Comparison of ENCODE assay signal across 8 cellular contexts in the genomic region with DNA sequence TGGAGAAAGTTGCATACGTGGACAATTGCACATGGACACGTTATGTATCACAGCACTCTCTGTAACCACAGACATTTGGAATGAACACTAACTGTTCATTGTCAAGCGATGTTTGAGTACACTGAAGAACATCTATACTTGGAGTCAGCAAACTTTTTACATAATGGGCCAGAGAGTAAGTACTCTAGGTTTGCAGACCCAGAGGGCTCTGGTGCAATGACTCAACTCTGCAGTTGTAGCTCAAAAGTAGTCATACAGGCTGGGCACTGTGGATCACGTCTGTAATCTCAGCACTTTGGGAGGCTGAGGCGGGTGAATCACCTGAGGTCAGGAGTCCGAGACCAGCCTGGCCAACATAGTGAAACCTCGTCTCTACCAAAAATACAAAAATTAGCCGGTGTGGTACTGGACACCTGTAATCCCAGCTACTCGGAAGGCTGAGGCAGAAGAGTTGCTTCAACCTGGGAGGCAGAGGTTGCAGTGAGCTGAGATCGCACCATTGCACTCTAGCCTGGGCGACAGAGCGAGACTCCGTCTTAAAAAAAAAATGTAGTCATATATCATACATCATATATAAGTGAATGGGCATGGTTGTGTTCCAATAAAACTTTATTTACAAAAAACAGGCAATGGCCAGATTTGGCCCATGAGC.
DNase-seq lines count a peak whose midpoint lies in the region; ATAC-seq, FAIRE-seq and TF ChIP-seq lines count a peak whose summit lies in the region.
"Not testable (repeated sequence)": the region's sequence is repeated elsewhere in the genome, so short reads cannot be mapped to it uniquely, and the experiment has no call there.

No MANE protein-coding gene starts in this region.

- H4K20me1 ChIP-seq in HCT116 (ENCODE audit: insufficient read depth), result not testable (repeated sequence)

- H3K4me3 Mint-ChIP-seq in IgD-negative memory B cell, result peak overlapping the region; percentile 66 to 85 (median 84)

- H3K36me3 Mint-ChIP-seq in IgD-negative memory B cell, result not testable (repeated sequence)

- not testable (repeated sequence) for TF ChIP-seq RAD21 in A549 (conservative IDR thresholded peaks at IDR 0.05 in 1 of 2, IDR thresholded peaks at IDR 0.05 in 1 of 2); HCT116 (IDR thresholded peaks at IDR 0.05; ENCODE audit: low read depth)

- H3K4me1 ChIP-seq in A549 (peaks cover 31% of the 10 kb centered on the region), HCT116 (ENCODE audit: control insufficient read depth in 1 of 2, insufficient read depth in 2 of 2, low read length in 2 of 2) (peaks cover 34 to 49% of the 10 kb centered on the region in 2 experiments)

- H3K4me2 ChIP-seq in A549 (peak overlapping the region; percentile 26), HCT116 (ENCODE audit: low read length) (peak overlapping the region; percentile 62)

- CTCF ChIA-PET in A549 (lab: Yijun Ruan, JAX), result interaction anchor here (1.9 to 2.6 kb wide), 2 partner anchors 50 to 162 kb away, joined by 7 to 11 read pairs; no protein-coding TSS in a partner anchor
- CTCF ChIA-PET in HCT116 (lab: Charles Lee), result not testable (repeated sequence)

- peak overlapping the region; percentile 75 to 82 for H3K27ac ChIP-seq in A549
- not testable (repeated sequence) for H3K27ac ChIP-seq in HCT116 (ENCODE audit: low read depth, low read length)

- WGBS in A549 (ENCODE audit: missing lambda C conversion rate), result 72% methylated on average over 13 of the region's 13 CpGs

- peaks cover 35 to 40% (median 39%) of the 10 kb centered on the region in 3 donors for H3K4me1 Mint-ChIP-seq in IgD-negative memory B cell

- POLR2A ChIA-PET in A549 (lab: Yijun Ruan, JAX) (interaction anchor here (0.6 to 2.0 kb wide), 3 partner anchors 44 to 122 kb away, joined by 3 to 9 read pairs (median 5); a partner anchor contains a TSS), HCT116 (lab: Charles Lee) (interaction anchor here (1.0 to 1.8 kb wide), 4 partner anchors 9 to 67 kb away, joined by 3 to 4 read pairs (median 3); a partner anchor contains a TSS)

- not testable (repeated sequence) for H3K27me3 Mint-ChIP-seq in IgD-negative memory B cell

- in situ Hi-C loops in astrocyte of the cerebellum (cut with HindIII; ENCODE audit: low sequenced_read_pairs), result not testable (repeated sequence)

- not testable (repeated sequence) for H3K9me3 Mint-ChIP-seq in IgD-negative memory B cell

- TF ChIP-seq POLR2A in A549 (IDR thresholded peaks at IDR 0.05; ENCODE audit: low read length); HCT116 (IDR thresholded peaks at IDR 0.05; ENCODE audit: borderline replicate concordance, extremely low read depth, insufficient read depth, insufficient read length): not testable (repeated sequence)

- not testable (repeated sequence) for H3K9me3 ChIP-seq in A549; HCT116 (ENCODE audit: control insufficient read depth in 1 of 2, insufficient read depth in 1 of 2, low read depth in 1 of 2, low read length in 2 of 2)

- intact Hi-C loops in HCT116 (cut with micrococcal nuclease), result not testable (repeated sequence)

- not testable (repeated sequence) for H3K36me3 ChIP-seq in HCT116 (ENCODE audit: control insufficient read depth in 1 of 2, insufficient read depth in 2 of 2, low read length in 2 of 2)

- peak overlapping the region; percentile 89 to 99 (median 93) for H3K27ac Mint-ChIP-seq in IgD-negative memory B cell

- TF ChIP-seq CTCF in A549 (IDR thresholded peaks at IDR 0.05); HCT116 (IDR thresholded peaks at IDR 0.05 in 2 of 3, conservative IDR thresholded peaks at IDR 0.05 in 1 of 3; ENCODE audit: borderline replicate concordance in 1 of 3, insufficient read depth in 1 of 3, low read depth in 2 of 3, low read length in 2 of 3); astrocyte of the cerebellum (IDR thresholded peaks at IDR 0.05; ENCODE audit: low read depth, low read length, missing control alignments); fibroblast of mammary gland (conservative IDR thresholded peaks at IDR 0.05; ENCODE audit: control insufficient read depth, insufficient read depth, low read depth, low read length): not testable (repeated sequence)

- not testable (repeated sequence) for H3K27me3 ChIP-seq in HCT116 (ENCODE audit: insufficient read depth, low read length)

- not testable (repeated sequence) for BruUV-seq in HCT116 (replicated peaks; lab: Mats Ljungman, UMichigan)

- not testable (repeated sequence) for TF ChIP-seq EP300 in A549 (IDR thresholded peaks at IDR 0.05)

- not testable (repeated sequence) for FAIRE-seq in A549 (lab: Jason Lieb, UNC)

- not testable (repeated sequence) for H3K79me2 ChIP-seq in HCT116 (ENCODE audit: insufficient read depth, low read length)

- not testable (repeated sequence) for H3K4me3 ChIP-seq in A549; astrocyte of the cerebellum (ENCODE audit: low read depth, low read length); fibroblast of mammary gland (ENCODE audit: control insufficient read depth, low read depth, low read length)
- H3K4me3 ChIP-seq in HCT116 (replicated peaks in 1 of 2; ENCODE audit: low read depth in 1 of 2, low read length in 2 of 2), result peak overlapping the region in 1 of 2 experiments; percentile 39; a peak in 2 of 4 replicates

- H3K9ac ChIP-seq in HCT116 (ENCODE audit: low read length), result peak overlapping the region; percentile 19; the same call in 1 of the 2 replicates

- RAD21 ChIA-PET in HCT116 (lab: Charles Lee; ENCODE audit: low non-redundant PET in 1 of 2, low total read pairs in 2 of 2, uncharacterized antibody in 2 of 2, unreplicated experiment in 2 of 2), result interaction anchor here (0.5 to 0.6 kb wide), 2 partner anchors 15 to 57 kb away, joined by 3 read pairs; no protein-coding TSS in a partner anchor

- ATAC-seq in A549 (peak; percentile 37 to 73; a peak in 3 of 6 replicates), HCT116 (peak; percentile 69)

- DNase-seq in A549 (ENCODE audit: low read depth in 1 of 2, low spot score in 1 of 2), result peak in 1 of 2 experiments; percentile 62
- peak; percentile 44 for DNase-seq in GM04503 (ENCODE audit: low read depth)
- not testable (repeated sequence) for DNase-seq in HCT116 (ENCODE audit: low read depth, low spot score)
- DNase-seq in RPMI8226, result peak; percentile 86
- peak; percentile 2 for DNase-seq in astrocyte of the cerebellum (ENCODE audit: low read depth)
- DNase-seq in fibroblast of mammary gland (ENCODE audit: low read depth), result peak; percentile 90
- peak; percentile 70 for DNase-seq in non-pigmented ciliary epithelial cell (ENCODE audit: low read depth)

- H2AFZ ChIP-seq in HCT116 (ENCODE audit: low read depth, low read length, poor library complexity, severe bottlenecking), result peak overlapping the region; percentile 87

- H3K9me2 ChIP-seq in HCT116 (ENCODE audit: insufficient read depth), result not testable (repeated sequence)

TF ChIP-seq in A549, 52 proteins besides CTCF, POLR2A, EP300 and RAD21:
- TF ChIP-seq FOSL2 (IDR thresholded peaks at IDR 0.05), result 0 out of 2 replicates have a peak, but pooled peaks have one; percentile 15
- TF ChIP-seq FOSL2 (CRISPR knock-in tag; IDR thresholded peaks at IDR 0.05), result not testable (repeated sequence)
- peak; percentile 26 for TF ChIP-seq MAFK (IDR thresholded peaks at IDR 0.05; ENCODE audit: partially characterized antibody)

TF ChIP-seq in HCT116, 20 proteins besides CTCF, POLR2A, EP300 and RAD21:
- peak; percentile 60 for TF ChIP-seq SP1 (IDR thresholded peaks at IDR 0.05; ENCODE audit: low read depth)
- TF ChIP-seq JUND (IDR thresholded peaks at IDR 0.05), result peak; percentile 61
- peak; percentile 60; the same call in 1 of the 2 replicates for TF ChIP-seq CBX3 (IDR thresholded peaks at IDR 0.05; ENCODE audit: low read depth)
- peak; percentile 70 for TF ChIP-seq FOSL1 (IDR thresholded peaks at IDR 0.05; ENCODE audit: low read depth)
- peak; percentile 31; the same call in 1 of the 2 replicates for TF ChIP-seq CEBPB (IDR thresholded peaks at IDR 0.05; ENCODE audit: low read depth)
